ENCODE assay signal across 31 cellular contexts in genomic region chr3:115336836-115337235, GRCh38.
"Had no signal": no experiment of that assay in that cellular context is flagged by ENCODE, and none has a peak within 500 bp of the region (broad histone marks: within the 10 kb centered on the region; RNA-seq: fewer than 3 reads in every experiment).

No MANE protein-coding gene starts in this region.

- H3K9me3 ChIP-seq: esophagus muscularis mucosa, gastroesophageal sphincter, heart right ventricle had no signal

- H3K27ac ChIP-seq: brain microvascular endothelial cell, esophagus muscularis mucosa, gastroesophageal sphincter, heart right ventricle, WERI-Rb-1 had no signal

- H3K27me3 ChIP-seq: brain microvascular endothelial cell, esophagus muscularis mucosa, gastroesophageal sphincter, heart right ventricle had no signal

- H3K4me1 ChIP-seq: esophagus muscularis mucosa, gastroesophageal sphincter had no signal

- ATAC-seq: activated CD4-positive, CD25-positive, alpha-beta regulatory T cell treated with anti-CD3 and anti-CD28 coated beads, Interleukin-2, amount 50 U/mL, for 24 hours; activated CD8-positive, alpha-beta T cell treated with anti-CD3 and anti-CD28 coated beads for 36 hours; activated T-cell treated with anti-CD3 and anti-CD28 coated beads, Interleukin-2, amount 50 U/mL, for 4 hours; activated T-helper 17 cell treated with anti-CD3 and anti-CD28 coated beads, Interleukin-2, amount 50 U/mL, for 72 hours; effector memory CD8-positive, alpha-beta T cell; gastroesophageal sphincter; heart right ventricle; T-helper 17 cell had no signal

- H3K36me3 ChIP-seq: brain microvascular endothelial cell, esophagus muscularis mucosa, gastroesophageal sphincter, heart right ventricle, WERI-Rb-1 had no signal

- FAIRE-seq: astrocyte, colon had no signal

- H3K4me3 ChIP-seq: esophagus muscularis mucosa, gastroesophageal sphincter, heart right ventricle had no signal

- DNase-seq: activated B cell treated with CpG ODN at 0.5 μM for 24 hours; activated CD4-positive, alpha-beta T cell treated with anti-CD3 and anti-CD28 coated beads for 48 hours; activated CD4-positive, alpha-beta T cell treated with anti-CD3 and anti-CD28 coated beads, Interleukin-2, amount 50 U/mL, for 1 hour; activated CD4-positive, alpha-beta T cell treated with anti-CD3 and anti-CD28 coated beads, Interleukin-2, amount 50 U/mL, for 48 hours; activated CD8-positive, alpha-beta memory T cell treated with anti-CD3 and anti-CD28 coated beads for 24 hours; activated CD8-positive, alpha-beta T cell treated with anti-CD3 and anti-CD28 coated beads for 36 hours; activated effector memory CD4-positive, alpha-beta T cell treated with Interleukin-2 at 50 U/mL for 16 hours; activated gamma-delta T cell treated with Interleukin-2 at 50 U/mL for 16 hours; activated naive CD4-positive, alpha-beta T cell treated with anti-CD3 and anti-CD28 coated beads, Interleukin-2, amount 50 U/mL, for 16 hours; activated naive CD4-positive, alpha-beta T cell treated with Interleukin-2 at 50 U/mL for 16 hours; activated T-cell treated with anti-CD3 and anti-CD28 coated beads, Interleukin-2, amount 50 U/mL, for 4 hours; amniotic stem cell; anterior cingulate cortex; brain microvascular endothelial cell; caudate nucleus; cortex of kidney; dermis blood vessel endothelial cell; effector CD4-positive, alpha-beta T cell; effector memory CD8-positive, alpha-beta T cell; foreskin melanocyte; heart right ventricle; T-helper 1 cell; T-helper 17 cell; T1000; WERI-Rb-1 had no signal
